ENCODE assay signal across 1 cellular context in the genomic region with DNA sequence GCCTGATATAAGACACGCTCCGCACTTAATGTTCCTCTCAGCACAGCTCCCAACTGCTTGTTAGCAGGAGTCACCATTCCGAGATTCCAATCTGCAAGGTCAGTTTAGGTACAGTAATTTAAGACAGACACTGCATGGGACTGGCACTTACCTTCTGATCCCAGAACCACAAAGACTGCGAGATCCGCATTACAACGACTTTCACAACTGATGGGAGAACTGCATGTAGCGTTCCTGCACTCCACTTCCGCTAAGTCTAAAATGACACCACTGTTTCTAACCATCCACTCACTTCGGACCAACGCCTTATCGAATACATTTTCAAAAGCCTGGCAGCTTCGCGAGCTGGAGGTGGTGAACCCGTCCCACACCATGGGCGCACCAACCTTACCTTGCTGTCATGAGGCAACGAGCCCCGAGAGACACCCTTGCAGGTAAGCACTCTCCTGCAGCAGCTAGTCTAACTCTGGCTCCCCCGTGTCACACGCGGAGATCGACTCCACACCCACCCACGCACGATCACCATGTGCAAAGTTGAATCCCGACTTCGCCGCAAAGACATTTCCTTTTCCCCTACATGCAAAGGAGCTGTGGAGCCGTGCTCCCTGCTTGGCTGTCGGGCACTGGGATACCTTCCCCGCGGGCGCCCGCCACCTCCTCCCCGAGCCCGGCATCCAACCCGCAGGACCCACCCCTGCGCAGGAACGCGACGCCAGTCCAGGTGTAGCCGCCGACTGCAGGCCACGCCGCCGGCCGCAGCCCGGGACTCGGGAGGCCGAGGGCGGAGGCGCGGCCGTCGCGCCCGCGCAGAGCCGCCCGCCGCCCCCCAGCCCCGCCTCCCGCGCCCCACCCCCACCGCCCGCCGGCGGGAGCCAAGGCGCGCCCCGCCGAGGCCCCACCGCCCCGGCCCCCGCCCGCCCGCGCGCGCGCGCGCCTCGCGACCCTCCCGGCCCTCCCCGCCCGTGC.
A peak's percentile ranks its signal among the peaks of the same experiment; 100 is the strongest.
TF ChIP-seq lines count a peak whose summit lies in the region.

No MANE protein-coding gene starts in this region.

TF ChIP-seq in K562, 482 proteins besides CTCF, POLR2A, EP300 and RAD21 (continued from another document and continues in another):
- TF ChIP-seq, protein P1, sequence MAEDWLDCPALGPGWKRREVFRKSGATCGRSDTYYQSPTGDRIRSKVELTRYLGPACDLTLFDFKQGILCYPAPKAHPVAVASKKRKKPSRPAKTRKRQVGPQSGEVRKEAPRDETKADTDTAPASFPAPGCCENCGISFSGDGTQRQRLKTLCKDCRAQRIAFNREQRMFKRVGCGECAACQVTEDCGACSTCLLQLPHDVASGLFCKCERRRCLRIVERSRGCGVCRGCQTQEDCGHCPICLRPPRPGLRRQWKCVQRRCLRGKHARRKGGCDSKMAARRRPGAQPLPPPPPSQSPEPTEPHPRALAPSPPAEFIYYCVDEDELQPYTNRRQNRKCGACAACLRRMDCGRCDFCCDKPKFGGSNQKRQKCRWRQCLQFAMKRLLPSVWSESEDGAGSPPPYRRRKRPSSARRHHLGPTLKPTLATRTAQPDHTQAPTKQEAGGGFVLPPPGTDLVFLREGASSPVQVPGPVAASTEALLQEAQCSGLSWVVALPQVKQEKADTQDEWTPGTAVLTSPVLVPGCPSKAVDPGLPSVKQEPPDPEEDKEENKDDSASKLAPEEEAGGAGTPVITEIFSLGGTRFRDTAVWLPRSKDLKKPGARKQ (CRISPR knock-in tag; IDR thresholded peaks at IDR 0.05): no peak
- TF ChIP-seq PML (IDR thresholded peaks at IDR 0.05; ENCODE audit: low read length): no peak
- TF ChIP-seq SRSF3 (IDR thresholded peaks at IDR 0.05; ENCODE audit: insufficient read depth, low read length): no peak
- TF ChIP-seq EGR1 (conservative IDR thresholded peaks at IDR 0.05): peak; percentile 96
- no peak for TF ChIP-seq PHF20 (IDR thresholded peaks at IDR 0.05; ENCODE audit: partially characterized antibody)
- no peak for TF ChIP-seq RBM25 (IDR thresholded peaks at IDR 0.05; ENCODE audit: low read depth, low read length, severe bottlenecking)
- TF ChIP-seq MCM5 (IDR thresholded peaks at IDR 0.05; ENCODE audit: low read depth): no peak
- no peak for TF ChIP-seq IRF2 (CRISPR knock-in tag; IDR thresholded peaks at IDR 0.05)
- peak; percentile 36; the same call in 1 of the 2 replicates for TF ChIP-seq HCFC1 (IDR thresholded peaks at IDR 0.05; ENCODE audit: low read depth, low read length)
- TF ChIP-seq SIX5 (IDR thresholded peaks at IDR 0.05; ENCODE audit: borderline replicate concordance in 1 of 2, insufficient read depth in 1 of 2, low read depth in 1 of 2, low read length in 2 of 2): no peak
- no peak for TF ChIP-seq HMG20B (CRISPR knock-in tag; IDR thresholded peaks at IDR 0.05)
- TF ChIP-seq, protein P2, sequence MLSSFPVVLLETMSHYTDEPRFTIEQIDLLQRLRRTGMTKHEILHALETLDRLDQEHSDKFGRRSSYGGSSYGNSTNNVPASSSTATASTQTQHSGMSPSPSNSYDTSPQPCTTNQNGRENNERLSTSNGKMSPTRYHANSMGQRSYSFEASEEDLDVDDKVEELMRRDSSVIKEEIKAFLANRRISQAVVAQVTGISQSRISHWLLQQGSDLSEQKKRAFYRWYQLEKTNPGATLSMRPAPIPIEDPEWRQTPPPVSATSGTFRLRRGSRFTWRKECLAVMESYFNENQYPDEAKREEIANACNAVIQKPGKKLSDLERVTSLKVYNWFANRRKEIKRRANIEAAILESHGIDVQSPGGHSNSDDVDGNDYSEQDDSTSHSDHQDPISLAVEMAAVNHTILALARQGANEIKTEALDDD (IDR thresholded peaks at IDR 0.05): 0 out of 2 replicates have a peak, but pooled peaks have one; percentile 20
- no peak for TF ChIP-seq ZKSCAN1 (IDR thresholded peaks at IDR 0.05; ENCODE audit: low read depth, low read length)
- TF ChIP-seq EP400 (IDR thresholded peaks at IDR 0.05): peak; percentile 78
- TF ChIP-seq TBP (optimal IDR thresholded peaks at IDR 0.05; ENCODE audit: low read depth, low read length): no peak
- no peak for TF ChIP-seq JUND (IDR thresholded peaks at IDR 0.05; ENCODE audit: borderline replicate concordance, low read depth, low read length)
- TF ChIP-seq JUND (tag; IDR thresholded peaks at IDR 0.05; ENCODE audit: borderline replicate concordance, low read depth, low read length): peak; percentile 49; the same call in 1 of the 3 replicates
- TF ChIP-seq, protein P3, sequence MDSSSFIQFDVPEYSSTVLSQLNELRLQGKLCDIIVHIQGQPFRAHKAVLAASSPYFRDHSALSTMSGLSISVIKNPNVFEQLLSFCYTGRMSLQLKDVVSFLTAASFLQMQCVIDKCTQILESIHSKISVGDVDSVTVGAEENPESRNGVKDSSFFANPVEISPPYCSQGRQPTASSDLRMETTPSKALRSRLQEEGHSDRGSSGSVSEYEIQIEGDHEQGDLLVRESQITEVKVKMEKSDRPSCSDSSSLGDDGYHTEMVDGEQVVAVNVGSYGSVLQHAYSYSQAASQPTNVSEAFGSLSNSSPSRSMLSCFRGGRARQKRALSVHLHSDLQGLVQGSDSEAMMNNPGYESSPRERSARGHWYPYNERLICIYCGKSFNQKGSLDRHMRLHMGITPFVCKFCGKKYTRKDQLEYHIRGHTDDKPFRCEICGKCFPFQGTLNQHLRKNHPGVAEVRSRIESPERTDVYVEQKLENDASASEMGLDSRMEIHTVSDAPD (CRISPR knock-in tag; IDR thresholded peaks at IDR 0.05): no peak
- peak; percentile 55; the same call in 1 of the 2 replicates for TF ChIP-seq SMAD4 (CRISPR knock-in tag; conservative IDR thresholded peaks at IDR 0.05)
- no peak for TF ChIP-seq YY1 (IDR thresholded peaks at IDR 0.05; ENCODE audit: borderline replicate concordance in 1 of 3, control insufficient read depth in 1 of 3, extremely low read depth in 1 of 3, insufficient read depth in 3 of 3, insufficient read length in 1 of 3, insufficient replicate concordance in 2 of 3, low read depth in 1 of 3, low read length in 2 of 3)
- TF ChIP-seq SREBF2 (CRISPR knock-in tag; IDR thresholded peaks at IDR 0.05): no peak
- no peak for TF ChIP-seq GATAD2A (IDR thresholded peaks at IDR 0.05)
- 0 out of 2 replicates have a peak, but pooled peaks have one; percentile 57 for TF ChIP-seq ZNF232 (CRISPR knock-in tag; IDR thresholded peaks at IDR 0.05)
- TF ChIP-seq MXI1 (IDR thresholded peaks at IDR 0.05; ENCODE audit: low read depth, low read length): peak; percentile 20; the same call in 1 of the 2 replicates
- 0 out of 2 replicates have a peak, but pooled peaks have one; percentile 22 for TF ChIP-seq RHOXF2B (CRISPR knock-in tag; conservative IDR thresholded peaks at IDR 0.05)
- TF ChIP-seq, protein P4, sequence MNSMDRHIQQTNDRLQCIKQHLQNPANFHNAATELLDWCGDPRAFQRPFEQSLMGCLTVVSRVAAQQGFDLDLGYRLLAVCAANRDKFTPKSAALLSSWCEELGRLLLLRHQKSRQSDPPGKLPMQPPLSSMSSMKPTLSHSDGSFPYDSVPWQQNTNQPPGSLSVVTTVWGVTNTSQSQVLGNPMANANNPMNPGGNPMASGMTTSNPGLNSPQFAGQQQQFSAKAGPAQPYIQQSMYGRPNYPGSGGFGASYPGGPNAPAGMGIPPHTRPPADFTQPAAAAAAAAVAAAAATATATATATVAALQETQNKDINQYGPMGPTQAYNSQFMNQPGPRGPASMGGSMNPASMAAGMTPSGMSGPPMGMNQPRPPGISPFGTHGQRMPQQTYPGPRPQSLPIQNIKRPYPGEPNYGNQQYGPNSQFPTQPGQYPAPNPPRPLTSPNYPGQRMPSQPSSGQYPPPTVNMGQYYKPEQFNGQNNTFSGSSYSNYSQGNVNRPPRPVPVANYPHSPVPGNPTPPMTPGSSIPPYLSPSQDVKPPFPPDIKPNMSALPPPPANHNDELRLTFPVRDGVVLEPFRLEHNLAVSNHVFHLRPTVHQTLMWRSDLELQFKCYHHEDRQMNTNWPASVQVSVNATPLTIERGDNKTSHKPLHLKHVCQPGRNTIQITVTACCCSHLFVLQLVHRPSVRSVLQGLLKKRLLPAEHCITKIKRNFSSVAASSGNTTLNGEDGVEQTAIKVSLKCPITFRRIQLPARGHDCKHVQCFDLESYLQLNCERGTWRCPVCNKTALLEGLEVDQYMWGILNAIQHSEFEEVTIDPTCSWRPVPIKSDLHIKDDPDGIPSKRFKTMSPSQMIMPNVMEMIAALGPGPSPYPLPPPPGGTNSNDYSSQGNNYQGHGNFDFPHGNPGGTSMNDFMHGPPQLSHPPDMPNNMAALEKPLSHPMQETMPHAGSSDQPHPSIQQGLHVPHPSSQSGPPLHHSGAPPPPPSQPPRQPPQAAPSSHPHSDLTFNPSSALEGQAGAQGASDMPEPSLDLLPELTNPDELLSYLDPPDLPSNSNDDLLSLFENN (IDR thresholded peaks at IDR 0.05; ENCODE audit: low read depth in 2 of 2, low read length in 2 of 2): no peak
- TF ChIP-seq ZNF184 (CRISPR knock-in tag; IDR thresholded peaks at IDR 0.05): no peak
- TF ChIP-seq NBN (IDR thresholded peaks at IDR 0.05; ENCODE audit: low read depth): no peak
- TF ChIP-seq, protein P5, sequence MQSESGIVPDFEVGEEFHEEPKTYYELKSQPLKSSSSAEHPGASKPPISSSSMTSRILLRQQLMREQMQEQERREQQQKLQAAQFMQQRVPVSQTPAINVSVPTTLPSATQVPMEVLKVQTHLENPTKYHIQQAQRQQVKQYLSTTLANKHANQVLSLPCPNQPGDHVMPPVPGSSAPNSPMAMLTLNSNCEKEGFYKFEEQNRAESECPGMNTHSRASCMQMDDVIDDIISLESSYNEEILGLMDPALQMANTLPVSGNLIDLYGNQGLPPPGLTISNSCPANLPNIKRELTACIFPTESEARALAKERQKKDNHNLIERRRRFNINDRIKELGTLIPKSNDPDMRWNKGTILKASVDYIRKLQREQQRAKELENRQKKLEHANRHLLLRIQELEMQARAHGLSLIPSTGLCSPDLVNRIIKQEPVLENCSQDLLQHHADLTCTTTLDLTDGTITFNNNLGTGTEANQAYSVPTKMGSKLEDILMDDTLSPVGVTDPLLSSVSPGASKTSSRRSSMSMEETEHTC (IDR thresholded peaks at IDR 0.05): no peak
- no peak for TF ChIP-seq RBM22 (IDR thresholded peaks at IDR 0.05; ENCODE audit: low read depth, low read length, poor library complexity, severe bottlenecking)
- TF ChIP-seq PHF21A (IDR thresholded peaks at IDR 0.05; ENCODE audit: borderline replicate concordance, low read depth): 0 out of 2 replicates have a peak, but pooled peaks have one; percentile 28
- TF ChIP-seq MCM7 (IDR thresholded peaks at IDR 0.05): no peak
- TF ChIP-seq BRD4 (IDR thresholded peaks at IDR 0.05): no peak
- TF ChIP-seq, protein P6, sequence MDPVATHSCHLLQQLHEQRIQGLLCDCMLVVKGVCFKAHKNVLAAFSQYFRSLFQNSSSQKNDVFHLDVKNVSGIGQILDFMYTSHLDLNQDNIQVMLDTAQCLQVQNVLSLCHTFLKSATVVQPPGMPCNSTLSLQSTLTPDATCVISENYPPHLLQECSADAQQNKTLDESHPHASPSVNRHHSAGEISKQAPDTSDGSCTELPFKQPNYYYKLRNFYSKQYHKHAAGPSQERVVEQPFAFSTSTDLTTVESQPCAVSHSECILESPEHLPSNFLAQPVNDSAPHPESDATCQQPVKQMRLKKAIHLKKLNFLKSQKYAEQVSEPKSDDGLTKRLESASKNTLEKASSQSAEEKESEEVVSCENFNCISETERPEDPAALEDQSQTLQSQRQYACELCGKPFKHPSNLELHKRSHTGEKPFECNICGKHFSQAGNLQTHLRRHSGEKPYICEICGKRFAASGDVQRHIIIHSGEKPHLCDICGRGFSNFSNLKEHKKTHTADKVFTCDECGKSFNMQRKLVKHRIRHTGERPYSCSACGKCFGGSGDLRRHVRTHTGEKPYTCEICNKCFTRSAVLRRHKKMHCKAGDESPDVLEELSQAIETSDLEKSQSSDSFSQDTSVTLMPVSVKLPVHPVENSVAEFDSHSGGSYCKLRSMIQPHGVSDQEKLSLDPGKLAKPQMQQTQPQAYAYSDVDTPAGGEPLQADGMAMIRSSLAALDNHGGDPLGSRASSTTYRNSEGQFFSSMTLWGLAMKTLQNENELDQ (CRISPR knock-in tag; IDR thresholded peaks at IDR 0.05; ENCODE audit: borderline replicate concordance): no peak
- TF ChIP-seq, protein P7, sequence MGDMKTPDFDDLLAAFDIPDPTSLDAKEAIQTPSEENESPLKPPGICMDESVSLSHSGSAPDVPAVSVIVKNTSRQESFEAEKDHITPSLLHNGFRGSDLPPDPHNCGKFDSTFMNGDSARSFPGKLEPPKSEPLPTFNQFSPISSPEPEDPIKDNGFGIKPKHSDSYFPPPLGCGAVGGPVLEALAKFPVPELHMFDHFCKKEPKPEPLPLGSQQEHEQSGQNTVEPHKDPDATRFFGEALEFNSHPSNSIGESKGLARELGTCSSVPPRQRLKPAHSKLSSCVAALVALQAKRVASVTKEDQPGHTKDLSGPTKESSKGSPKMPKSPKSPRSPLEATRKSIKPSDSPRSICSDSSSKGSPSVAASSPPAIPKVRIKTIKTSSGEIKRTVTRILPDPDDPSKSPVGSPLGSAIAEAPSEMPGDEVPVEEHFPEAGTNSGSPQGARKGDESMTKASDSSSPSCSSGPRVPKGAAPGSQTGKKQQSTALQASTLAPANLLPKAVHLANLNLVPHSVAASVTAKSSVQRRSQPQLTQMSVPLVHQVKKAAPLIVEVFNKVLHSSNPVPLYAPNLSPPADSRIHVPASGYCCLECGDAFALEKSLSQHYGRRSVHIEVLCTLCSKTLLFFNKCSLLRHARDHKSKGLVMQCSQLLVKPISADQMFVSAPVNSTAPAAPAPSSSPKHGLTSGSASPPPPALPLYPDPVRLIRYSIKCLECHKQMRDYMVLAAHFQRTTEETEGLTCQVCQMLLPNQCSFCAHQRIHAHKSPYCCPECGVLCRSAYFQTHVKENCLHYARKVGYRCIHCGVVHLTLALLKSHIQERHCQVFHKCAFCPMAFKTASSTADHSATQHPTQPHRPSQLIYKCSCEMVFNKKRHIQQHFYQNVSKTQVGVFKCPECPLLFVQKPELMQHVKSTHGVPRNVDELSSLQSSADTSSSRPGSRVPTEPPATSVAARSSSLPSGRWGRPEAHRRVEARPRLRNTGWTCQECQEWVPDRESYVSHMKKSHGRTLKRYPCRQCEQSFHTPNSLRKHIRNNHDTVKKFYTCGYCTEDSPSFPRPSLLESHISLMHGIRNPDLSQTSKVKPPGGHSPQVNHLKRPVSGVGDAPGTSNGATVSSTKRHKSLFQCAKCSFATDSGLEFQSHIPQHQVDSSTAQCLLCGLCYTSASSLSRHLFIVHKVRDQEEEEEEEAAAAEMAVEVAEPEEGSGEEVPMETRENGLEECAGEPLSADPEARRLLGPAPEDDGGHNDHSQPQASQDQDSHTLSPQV (IDR thresholded peaks at IDR 0.05): no peak
- no peak for TF ChIP-seq GTF2A2 (tag; IDR thresholded peaks at IDR 0.05)
- no peak for TF ChIP-seq RCOR1 (IDR thresholded peaks at IDR 0.05; ENCODE audit: borderline replicate concordance in 1 of 2, low read depth in 2 of 2, low read length in 2 of 2)
- TF ChIP-seq, protein P8, sequence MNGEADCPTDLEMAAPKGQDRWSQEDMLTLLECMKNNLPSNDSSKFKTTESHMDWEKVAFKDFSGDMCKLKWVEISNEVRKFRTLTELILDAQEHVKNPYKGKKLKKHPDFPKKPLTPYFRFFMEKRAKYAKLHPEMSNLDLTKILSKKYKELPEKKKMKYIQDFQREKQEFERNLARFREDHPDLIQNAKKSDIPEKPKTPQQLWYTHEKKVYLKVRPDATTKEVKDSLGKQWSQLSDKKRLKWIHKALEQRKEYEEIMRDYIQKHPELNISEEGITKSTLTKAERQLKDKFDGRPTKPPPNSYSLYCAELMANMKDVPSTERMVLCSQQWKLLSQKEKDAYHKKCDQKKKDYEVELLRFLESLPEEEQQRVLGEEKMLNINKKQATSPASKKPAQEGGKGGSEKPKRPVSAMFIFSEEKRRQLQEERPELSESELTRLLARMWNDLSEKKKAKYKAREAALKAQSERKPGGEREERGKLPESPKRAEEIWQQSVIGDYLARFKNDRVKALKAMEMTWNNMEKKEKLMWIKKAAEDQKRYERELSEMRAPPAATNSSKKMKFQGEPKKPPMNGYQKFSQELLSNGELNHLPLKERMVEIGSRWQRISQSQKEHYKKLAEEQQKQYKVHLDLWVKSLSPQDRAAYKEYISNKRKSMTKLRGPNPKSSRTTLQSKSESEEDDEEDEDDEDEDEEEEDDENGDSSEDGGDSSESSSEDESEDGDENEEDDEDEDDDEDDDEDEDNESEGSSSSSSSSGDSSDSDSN (IDR thresholded peaks at IDR 0.05; ENCODE audit: borderline replicate concordance in 1 of 2, low read depth in 2 of 2, low read length in 2 of 2): peak in 1 of 2 experiments; percentile 25; a peak in 1 of 4 replicates
